In genomic region chr10:50392966-50393718, GRCh38 we compare ENCODE assay signal across 1 cellular context.
A peak's percentile ranks its signal among the peaks of the same experiment; 100 is the strongest.
TF ChIP-seq lines count a peak whose summit lies in the region.

No MANE protein-coding gene starts in this region.

TF ChIP-seq in HepG2, 621 proteins besides CTCF, POLR2A, EP300 and RAD21 (continued from another document):
- TF ChIP-seq GFI1 (CRISPR knock-in tag; IDR thresholded peaks at IDR 0.05; ENCODE audit: borderline replicate concordance) (peak; percentile 75), SNAPC2 (CRISPR knock-in tag; IDR thresholded peaks at IDR 0.05) (0 out of 2 replicates have a peak, but pooled peaks have one; percentile 28)
- TF ChIP-seq, protein P1, sequence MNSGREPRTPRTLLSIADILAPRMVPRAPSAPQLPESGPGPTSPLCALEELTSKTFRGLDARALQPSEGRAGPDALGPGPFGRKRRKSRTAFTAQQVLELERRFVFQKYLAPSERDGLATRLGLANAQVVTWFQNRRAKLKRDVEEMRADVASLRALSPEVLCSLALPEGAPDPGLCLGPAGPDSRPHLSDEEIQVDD (CRISPR knock-in tag; IDR thresholded peaks at IDR 0.05; ENCODE audit: borderline replicate concordance) = no peak
